13 cellular contexts compared by ENCODE assay signal in genomic region chr2:138267902-138268254, GRCh38.
DNase-seq lines count a peak whose midpoint lies in the region; ATAC-seq and TF ChIP-seq lines count a peak whose summit lies in the region.
"Had no signal": no experiment of that assay in that cellular context is flagged by ENCODE, and none has a peak within 500 bp of the region (broad histone marks: within the 10 kb centered on the region; RNA-seq: fewer than 3 reads in every experiment).

No MANE protein-coding gene starts in this region.

- peaks cover 10% of the 10 kb centered on the region for H3K4me1 Mint-ChIP-seq in nephron
- H3K4me1 Mint-ChIP-seq: naive B cell had no signal

- H3K27ac Mint-ChIP-seq in nephron: peak overlapping the region; percentile 86 to 92 (median 91)
- H3K27ac Mint-ChIP-seq: activated naive CD4-positive, alpha-beta T cell treated with anti-CD3 and anti-CD28 coated beads for 36 hours; naive B cell had no signal

- H3K4me1 ChIP-seq in transverse colon: no peaks in the 10 kb centered on the region

- H3K4me3 Mint-ChIP-seq in nephron: no peak overlapping the region
- H3K4me3 Mint-ChIP-seq: activated naive CD4-positive, alpha-beta T cell treated with anti-CD3 and anti-CD28 coated beads for 36 hours; naive B cell had no signal

- no peaks in the 10 kb centered on the region for H3K27me3 ChIP-seq in transverse colon

- no peaks in the 10 kb centered on the region for H3K27me3 Mint-ChIP-seq in nephron (ENCODE audit: low read depth)
- H3K27me3 Mint-ChIP-seq: naive B cell had no signal

- TF ChIP-seq EP300 in transverse colon (IDR thresholded peaks at IDR 0.05; ENCODE audit: low read depth): no peak

- ATAC-seq in GM19328 (IDR thresholded peaks at IDR 0.05; ENCODE audit: unreplicated experiment) (peak; percentile 19), HG02763 (IDR thresholded peaks at IDR 0.05; ENCODE audit: unreplicated experiment) (peak; percentile 35)

- no peak for TF ChIP-seq CTCF in nephron (IDR thresholded peaks at IDR 0.05; ENCODE audit: unreplicated experiment in 3 of 3)
- no peak for TF ChIP-seq CTCF in coronary artery (IDR thresholded peaks at IDR 0.05)
- TF ChIP-seq CTCF in transverse colon (IDR thresholded peaks at IDR 0.05): no peak
- TF ChIP-seq CTCF in lower leg skin (IDR thresholded peaks at IDR 0.05): no peak

- H3K27ac ChIP-seq in coronary artery: no peak overlapping the region
- no peak overlapping the region for H3K27ac ChIP-seq in transverse colon
- H3K27ac ChIP-seq: VCaP had no signal

- H3K4me3 ChIP-seq in coronary artery (no peak overlapping the region), transverse colon (no peak overlapping the region), lower leg skin (ENCODE audit: low read depth, poor library complexity, severe bottlenecking) (no peak overlapping the region)

- intact Hi-C loops in transverse colon (cut with DNase I; ENCODE audit: low total_unique reads): no loop called here
- intact Hi-C loops in lower leg skin (cut with DNase I; ENCODE audit: low total_unique reads): no loop called here

- peaks cover 2% of the 10 kb centered on the region for H3K9me3 Mint-ChIP-seq in nephron

- peaks cover 0 to 3% of the 10 kb centered on the region in 2 donors for H3K9me3 ChIP-seq in transverse colon

- TF ChIP-seq POLR2A in transverse colon (IDR thresholded peaks at IDR 0.05): no peak
- no peak for TF ChIP-seq POLR2A in lower leg skin (IDR thresholded peaks at IDR 0.05)

- no peaks in the 10 kb centered on the region for H3K36me3 ChIP-seq in transverse colon

- H3K36me3 Mint-ChIP-seq in nephron (ENCODE audit: low read depth): peaks cover under 1% of the 10 kb centered on the region

- in situ Hi-C loops in transverse colon (cut with MboI; ENCODE audit: low pct_ligation_motif_present in 1 of 4, low pct_unique_long_range_greater_than_20kb in 1 of 4, low sequenced_read_pairs in 3 of 4): no loop called here

- peak; percentile 37 for DNase-seq in M059J (ENCODE audit: low read depth)
- DNase-seq in coronary artery (ENCODE audit: low spot score): no peak
- DNase-seq in transverse colon: no peak
- no peak for DNase-seq in lower leg skin (ENCODE audit: low spot score in 2 of 2)
- no peak for DNase-seq in DMS153 (lab: John Stamatoyannopoulos, UW)
- DNase-seq: activated naive CD4-positive, alpha-beta T cell treated with anti-CD3 and anti-CD28 coated beads for 36 hours; naive B cell; stimulated activated CD4-positive, alpha-beta T cell treated with anti-CD3 and anti-CD28 coated beads, Interleukin-15, amount 100 ng/mL, for 24 hours; substantia nigra had no signal
